1 cellular context compared by ENCODE assay signal in the genomic region with DNA sequence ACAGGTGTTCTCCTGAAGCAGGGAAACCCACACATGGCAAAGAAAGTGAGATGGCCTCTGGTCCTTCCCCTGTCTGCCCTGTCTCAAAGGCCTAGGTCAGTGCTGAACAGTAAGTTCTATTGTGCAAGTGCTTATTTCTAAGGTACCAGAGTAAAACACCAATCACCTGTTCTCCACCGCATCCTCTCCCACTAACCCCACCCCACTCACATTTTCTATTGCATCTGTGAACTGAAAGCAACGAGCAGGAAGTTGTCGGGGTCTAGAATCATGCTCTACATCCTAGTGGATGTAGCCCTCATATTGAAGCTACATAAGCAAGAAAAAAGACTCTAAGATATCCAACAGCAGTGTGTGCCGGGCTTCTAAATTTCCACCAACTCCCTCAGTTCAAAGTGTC.
TF ChIP-seq lines count a peak whose summit lies in the region.

No MANE protein-coding gene starts in this region.

TF ChIP-seq in GM12878, 131 proteins besides CTCF, POLR2A, EP300 and RAD21 (continued from another document):
- TF ChIP-seq MYC (IDR thresholded peaks at IDR 0.05; ENCODE audit: insufficient read depth, insufficient read length, insufficient replicate concordance, low read length, severe bottlenecking) (no peak), TCF12 (IDR thresholded peaks at IDR 0.05; ENCODE audit: low read depth, low read length) (no peak)
- TF ChIP-seq, protein P1, sequence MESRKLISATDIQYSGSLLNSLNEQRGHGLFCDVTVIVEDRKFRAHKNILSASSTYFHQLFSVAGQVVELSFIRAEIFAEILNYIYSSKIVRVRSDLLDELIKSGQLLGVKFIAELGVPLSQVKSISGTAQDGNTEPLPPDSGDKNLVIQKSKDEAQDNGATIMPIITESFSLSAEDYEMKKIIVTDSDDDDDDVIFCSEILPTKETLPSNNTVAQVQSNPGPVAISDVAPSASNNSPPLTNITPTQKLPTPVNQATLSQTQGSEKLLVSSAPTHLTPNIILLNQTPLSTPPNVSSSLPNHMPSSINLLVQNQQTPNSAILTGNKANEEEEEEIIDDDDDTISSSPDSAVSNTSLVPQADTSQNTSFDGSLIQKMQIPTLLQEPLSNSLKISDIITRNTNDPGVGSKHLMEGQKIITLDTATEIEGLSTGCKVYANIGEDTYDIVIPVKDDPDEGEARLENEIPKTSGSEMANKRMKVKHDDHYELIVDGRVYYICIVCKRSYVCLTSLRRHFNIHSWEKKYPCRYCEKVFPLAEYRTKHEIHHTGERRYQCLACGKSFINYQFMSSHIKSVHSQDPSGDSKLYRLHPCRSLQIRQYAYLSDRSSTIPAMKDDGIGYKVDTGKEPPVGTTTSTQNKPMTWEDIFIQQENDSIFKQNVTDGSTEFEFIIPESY (IDR thresholded peaks at IDR 0.05), result no peak
